In the genomic region with DNA sequence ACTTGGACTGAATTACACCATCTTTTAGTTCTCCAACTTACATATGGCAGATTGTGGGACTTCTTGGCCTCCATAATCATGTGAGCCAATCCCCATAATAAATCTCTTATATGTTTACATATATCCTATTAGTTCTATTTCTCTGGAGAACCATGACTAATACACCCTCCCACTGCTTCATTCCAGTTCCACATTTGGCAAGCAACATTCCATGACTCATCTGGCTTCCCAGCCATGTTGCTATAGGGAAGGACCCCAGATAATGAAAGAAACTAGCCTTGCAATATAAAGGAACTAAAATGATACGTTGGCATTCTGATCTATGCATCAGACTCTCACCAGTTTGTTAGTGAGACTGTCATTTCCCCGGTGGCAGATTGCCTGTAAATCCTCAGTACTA, we compare ENCODE assay signal across 12 cellular contexts. TPM values are rescaled to one million over a fixed set of nuclear protein-coding genes. Genes with fewer than 3 reads are reported as not detected.
DNase-seq lines count a peak whose midpoint lies in the region; ATAC-seq and TF ChIP-seq lines count a peak whose summit lies in the region.
"Had no signal": no experiment of that assay in that cellular context is flagged by ENCODE, and none has a peak within 500 bp of the region (broad histone marks: within the 10 kb centered on the region; RNA-seq: fewer than 3 reads in every experiment).

No MANE protein-coding gene starts in this region.

- no peaks in the 10 kb centered on the region for H3K27me3 Mint-ChIP-seq in activated T-cell treated with anti-CD3 and anti-CD28 coated beads, Interleukin-2, amount 50 U/mL, for 24 hours

- H3K9me3 Mint-ChIP-seq in activated T-cell treated with anti-CD3 and anti-CD28 coated beads, Interleukin-2, amount 50 U/mL, for 24 hours: no peaks in the 10 kb centered on the region

- H3K36me3 Mint-ChIP-seq in activated T-cell treated with anti-CD3 and anti-CD28 coated beads, Interleukin-2, amount 50 U/mL, for 24 hours (ENCODE audit: low read depth): no peaks in the 10 kb centered on the region

- in situ Hi-C loops in brain microvascular endothelial cell (cut with HindIII; ENCODE audit: low pct_ligation_motif_present, low sequenced_read_pairs): no loop called here

- TF ChIP-seq CTCF in AG09309 (IDR thresholded peaks at IDR 0.05; ENCODE audit: control insufficient read depth, insufficient read depth, low read depth, low read length, missing control alignments) (no peak), brain microvascular endothelial cell (IDR thresholded peaks at IDR 0.05; ENCODE audit: low read depth, low read length, missing control alignments) (no peak), left lung (IDR thresholded peaks at IDR 0.05) (no peak)

- H3K36me3 ChIP-seq in brain microvascular endothelial cell (replicated peaks) (no peaks in the 10 kb centered on the region), left lung (no peaks in the 10 kb centered on the region)

- H3K4me1 Mint-ChIP-seq in activated T-cell treated with anti-CD3 and anti-CD28 coated beads, Interleukin-2, amount 50 U/mL, for 24 hours (ENCODE audit: low read depth): no peaks in the 10 kb centered on the region

- H3K27me3 ChIP-seq in brain microvascular endothelial cell (replicated peaks) (no peaks in the 10 kb centered on the region), left lung (no peaks in the 10 kb centered on the region)
- H3K27me3 ChIP-seq: testis had no signal

- no peak overlapping the region for H3K4me3 Mint-ChIP-seq in activated T-cell treated with anti-CD3 and anti-CD28 coated beads, Interleukin-2, amount 50 U/mL, for 24 hours
- H3K4me3 Mint-ChIP-seq: memory B cell had no signal

- H3K4me1 ChIP-seq in left lung: peaks cover 0 to 19% of the 10 kb centered on the region in 2 donors
- H3K4me1 ChIP-seq: testis had no signal

- DNase-seq in AG09309 (ENCODE audit: low read depth) (peak; percentile 77), HT1080 (ENCODE audit: low read depth) (peak; percentile 93), brain microvascular endothelial cell (peak; percentile 96), left lung (no peak), NCI-H1417 (lab: John Stamatoyannopoulos, UW) (no peak), activated gamma-delta T cell treated with Interleukin-2 at 50 U/mL for 16 hours (no peak)
- no peak for DNase-seq in activated T-cell treated with anti-CD3 and anti-CD28 coated beads, Interleukin-2, amount 50 U/mL, for 24 hours
- DNase-seq: T-helper 2 cell, testis had no signal

- ATAC-seq in left lung: peak; percentile 84
- no peak for ATAC-seq in GM21515 (IDR thresholded peaks at IDR 0.05; ENCODE audit: unreplicated experiment)

- no peaks in the 10 kb centered on the region for H3K9me3 ChIP-seq in left lung
- H3K9me3 ChIP-seq: testis had no signal

- H3K4me3 ChIP-seq in AG09309 (ENCODE audit: control insufficient read depth, low read depth, low read length) (no peak overlapping the region), brain microvascular endothelial cell (ENCODE audit: low read depth, low read length) (no peak overlapping the region), left lung (no peak overlapping the region)
- H3K4me3 ChIP-seq: testis had no signal

- no peak overlapping the region for H3K27ac Mint-ChIP-seq in activated T-cell treated with anti-CD3 and anti-CD28 coated beads, Interleukin-2, amount 50 U/mL, for 24 hours
- H3K27ac Mint-ChIP-seq: memory B cell had no signal

- intact Hi-C loops in left lung (cut with DNase I): no loop called here

- H3K27ac ChIP-seq in brain microvascular endothelial cell (peak overlapping the region; percentile 78), left lung (peak overlapping the region in 1 of 2 donors; percentile 53)
- H3K27ac ChIP-seq: testis had no signal

RNA-seq across cellular contexts. Expression of gene ACOD1, which starts 10.9 kb away (rescaled TPM):
- 0.30 TPM in 1 of 2 replicates, not detected in the other for total RNA-seq in HT1080 (2014; rRNA removed; shearing (Covaris generic))
- not detected in 2 replicates for polyA plus RNA-seq in HT1080 (2015; cell fraction: cytosol; rRNA removed)
- polyA plus RNA-seq in HT1080 (2015; cell fraction: nucleus; rRNA removed): not detected in 2 replicates
- 1 to 10 TPM in 1 of 2 donors, not detected in 1; 1.6 TPM for total RNA-seq in left lung
- total RNA-seq: NCI-H460 had no signal

RNA-seq across cellular contexts. Expression of gene KCTD12, which starts 51.2 kb away (rescaled TPM):
- 5.6 and 8.4 TPM in 2 replicates for total RNA-seq in HT1080 (2014; rRNA removed; shearing (Covaris generic))
- polyA plus RNA-seq in HT1080 (2015; cell fraction: cytosol; rRNA removed): 5.9 and 7.1 TPM in 2 replicates
- polyA plus RNA-seq in HT1080 (2015; cell fraction: nucleus; rRNA removed): 4.0 and 4.7 TPM in 2 replicates
- total RNA-seq in left lung: 100 to 1,000 TPM; 153 to 193 TPM

RNA-seq across cellular contexts. Expression of gene CLN5, which starts 54.5 kb away (rescaled TPM):
- total RNA-seq in HT1080 (2014; rRNA removed; shearing (Covaris generic)): 18.4 TPM in 2 replicates
- 13.0 and 15.7 TPM in 2 replicates for polyA plus RNA-seq in HT1080 (2015; cell fraction: cytosol; rRNA removed)
- 24.5 and 25.1 TPM in 2 replicates for polyA plus RNA-seq in HT1080 (2015; cell fraction: nucleus; rRNA removed)
- 10 to 100 TPM; 34.7 to 43.4 TPM for total RNA-seq in left lung

Comparison
In these comparisons a context has a peak if more than half of its experiments do, and no peak if none do; other contexts are left out.
1. DNase-seq: peak in AG09309 (single experiment), HT1080 (single experiment) and brain microvascular endothelial cell (single experiment); none in left lung (0 of 2), NCI-H1417 (0 of 3), activated T-cell treated with anti-CD3 and anti-CD28 coated beads, Interleukin-2, amount 50 U/mL, for 24 hours (single experiment) and activated gamma-delta T cell treated with Interleukin-2 at 50 U/mL for 16 hours (single experiment).
2. RNA of gene KCTD12, which starts 51.2 kb away (total RNA-seq): 153 to 193 TPM in left lung; 5.6 to 8.4 TPM in HT1080; every median in the first group is over 10 times any median in the second.